In the genomic region with DNA sequence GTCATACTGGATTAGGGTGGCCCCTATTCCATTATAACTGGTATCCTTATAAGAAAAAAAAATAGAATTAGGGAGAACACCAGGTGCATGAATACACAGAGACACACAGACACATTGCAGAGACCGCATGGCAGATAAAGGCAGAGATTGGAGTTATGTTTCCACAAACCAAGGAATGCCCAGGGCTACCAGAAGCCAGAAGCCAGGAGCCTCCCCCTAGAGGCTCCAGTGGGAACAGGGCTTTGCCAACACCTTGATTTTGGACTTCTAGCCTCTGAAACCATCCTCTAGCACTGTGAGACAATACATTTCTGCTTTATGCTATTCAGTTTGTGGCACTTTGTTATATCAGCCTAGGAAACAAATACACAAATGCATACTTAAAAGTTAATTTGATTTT, we compare ENCODE assay signal across 11 cellular contexts. TPM values are rescaled to one million over a fixed set of nuclear protein-coding genes. Genes with fewer than 3 reads are reported as not detected.
DNase-seq lines count a peak whose midpoint lies in the region; ATAC-seq and FAIRE-seq lines count a peak whose summit lies in the region.
"Had no signal": no experiment of that assay in that cellular context is flagged by ENCODE, and none has a peak within 500 bp of the region (broad histone marks: within the 10 kb centered on the region; RNA-seq: fewer than 3 reads in every experiment).

No MANE protein-coding gene starts in this region.

- no peak overlapping the region for H3K4me3 Mint-ChIP-seq in stimulated activated naive CD8-positive, alpha-beta T cell treated with anti-CD3 and anti-CD28 coated beads, Interleukin-15, amount 100 ng/mL, for 72 hours
- H3K4me3 Mint-ChIP-seq in activated CD4-positive, alpha-beta memory T cell treated with anti-CD3 and anti-CD28 coated beads, Interleukin-2, amount 10 ng/mL, durations not matched to agents 7 days and 5 days, result no peak overlapping the region
- no peak overlapping the region for H3K4me3 Mint-ChIP-seq in naive thymus-derived CD8-positive, alpha-beta T cell

- FAIRE-seq in HTR-8/SVneo (lab: Jason Lieb, UNC), result no peak

- H3K27ac Mint-ChIP-seq in stimulated activated naive CD8-positive, alpha-beta T cell treated with anti-CD3 and anti-CD28 coated beads, Interleukin-15, amount 100 ng/mL, for 72 hours, result no peak overlapping the region
- H3K27ac Mint-ChIP-seq in activated CD4-positive, alpha-beta memory T cell treated with anti-CD3 and anti-CD28 coated beads, Interleukin-2, amount 10 ng/mL, durations not matched to agents 7 days and 5 days, result no peak overlapping the region
- H3K27ac Mint-ChIP-seq in naive thymus-derived CD8-positive, alpha-beta T cell, result no peak overlapping the region

- no peak for ATAC-seq in stimulated activated naive CD8-positive, alpha-beta T cell treated with anti-CD3 and anti-CD28 coated beads, Interleukin-15, amount 100 ng/mL, for 72 hours
- no peak for ATAC-seq in naive thymus-derived CD8-positive, alpha-beta T cell

- H3K27me3 Mint-ChIP-seq in stimulated activated naive CD8-positive, alpha-beta T cell treated with anti-CD3 and anti-CD28 coated beads, Interleukin-15, amount 100 ng/mL, for 72 hours, result no peaks in the 10 kb centered on the region
- no peaks in the 10 kb centered on the region for H3K27me3 Mint-ChIP-seq in activated CD4-positive, alpha-beta memory T cell treated with anti-CD3 and anti-CD28 coated beads, Interleukin-2, amount 10 ng/mL, durations not matched to agents 7 days and 5 days
- no peaks in the 10 kb centered on the region for H3K27me3 Mint-ChIP-seq in naive thymus-derived CD8-positive, alpha-beta T cell

- no peaks in the 10 kb centered on the region for H3K9me3 Mint-ChIP-seq in stimulated activated naive CD8-positive, alpha-beta T cell treated with anti-CD3 and anti-CD28 coated beads, Interleukin-15, amount 100 ng/mL, for 72 hours
- no peaks in the 10 kb centered on the region for H3K9me3 Mint-ChIP-seq in activated CD4-positive, alpha-beta memory T cell treated with anti-CD3 and anti-CD28 coated beads, Interleukin-2, amount 10 ng/mL, durations not matched to agents 7 days and 5 days
- H3K9me3 Mint-ChIP-seq in naive thymus-derived CD8-positive, alpha-beta T cell, result no peaks in the 10 kb centered on the region

- POLR2A ChIA-PET in activated CD4-positive, alpha-beta memory T cell treated with anti-CD3 and anti-CD28 coated beads, Interleukin-2, amount 10 ng/mL, durations not matched to agents 7 days and 5 days (lab: Charles Lee), result no interaction called here
- POLR2A ChIA-PET in naive thymus-derived CD8-positive, alpha-beta T cell (lab: Charles Lee), result interaction anchor here (0.7 to 1.7 kb wide), 2 partner anchors 12 to 23 kb away, joined by 3 to 8 read pairs; no protein-coding TSS in a partner anchor

- peaks cover 10% of the 10 kb centered on the region for H3K36me3 Mint-ChIP-seq in activated CD4-positive, alpha-beta memory T cell treated with anti-CD3 and anti-CD28 coated beads, Interleukin-2, amount 10 ng/mL, durations not matched to agents 7 days and 5 days (ENCODE audit: low read depth)
- H3K36me3 Mint-ChIP-seq in naive thymus-derived CD8-positive, alpha-beta T cell, result peaks cover 0 to 37% (median 3%) of the 10 kb centered on the region in 3 donors

- DNase-seq in AG20443 (ENCODE audit: low spot score) (peak; percentile 15), H4 (ENCODE audit: low spot score) (peak; percentile 14), SK-N-DZ (ENCODE audit: low spot score) (peak; percentile 64), islet precursor cell (peak; percentile 66), HTR-8/SVneo (ENCODE audit: insufficient read length, low spot score) (no peak)
- DNase-seq in stimulated activated naive CD8-positive, alpha-beta T cell treated with anti-CD3 and anti-CD28 coated beads, Interleukin-15, amount 100 ng/mL, for 72 hours, result no peak
- DNase-seq in activated CD4-positive, alpha-beta memory T cell treated with anti-CD3 and anti-CD28 coated beads, Interleukin-2, amount 10 ng/mL, durations not matched to agents 7 days and 5 days, result no peak
- no peak for DNase-seq in naive thymus-derived CD8-positive, alpha-beta T cell
- DNase-seq: GF-D8; NCI-H1436; stimulated activated CD4-positive, alpha-beta T cell treated with anti-CD3 and anti-CD28 coated beads, Interleukin-2, amount 100 ng/mL, for 24 hours had no signal

- CTCF ChIA-PET in activated CD4-positive, alpha-beta memory T cell treated with anti-CD3 and anti-CD28 coated beads, Interleukin-2, amount 10 ng/mL, durations not matched to agents 7 days and 5 days (lab: Charles Lee), result interaction anchor here (0.6 to 1.2 kb wide), 3 partner anchors 9 to 279 kb away, joined by 3 to 6 read pairs (median 6); no protein-coding TSS in a partner anchor

- peaks cover 27% of the 10 kb centered on the region for H3K4me1 Mint-ChIP-seq in stimulated activated naive CD8-positive, alpha-beta T cell treated with anti-CD3 and anti-CD28 coated beads, Interleukin-15, amount 100 ng/mL, for 72 hours
- H3K4me1 Mint-ChIP-seq in activated CD4-positive, alpha-beta memory T cell treated with anti-CD3 and anti-CD28 coated beads, Interleukin-2, amount 10 ng/mL, durations not matched to agents 7 days and 5 days, result peaks cover 25% of the 10 kb centered on the region
- H3K4me1 Mint-ChIP-seq in naive thymus-derived CD8-positive, alpha-beta T cell, result peaks cover 22 to 50% (median 39%) of the 10 kb centered on the region in 4 donors

RNA-seq across cellular contexts. Expression of a gene that starts 10.4 kb away (rescaled TPM):
- 61.0 and 72.1 TPM in 2 replicates for total RNA-seq in H4 (2014; rRNA removed; shearing (Covaris generic))
- polyA plus RNA-seq in SK-N-DZ (2014; cell fraction: cytosol; rRNA removed), result 56.8 and 59.2 TPM in 2 replicates
- 20.3 and 22.2 TPM in 2 replicates for polyA plus RNA-seq in SK-N-DZ (2014; cell fraction: nucleus; rRNA removed)
- 10 to 100 TPM; 48.7 to 53.4 TPM for total RNA-seq in activated CD4-positive, alpha-beta memory T cell treated with anti-CD3 and anti-CD28 coated beads, Interleukin-2, amount 10 ng/mL, durations not matched to agents 7 days and 5 days
- 10 to 100 TPM; 53.0 to 58.0 TPM for total RNA-seq in naive thymus-derived CD8-positive, alpha-beta T cell
- 10 to 100 TPM; 36.5 to 41.7 (median 40.9) TPM for polyA plus RNA-seq in naive thymus-derived CD8-positive, alpha-beta T cell

Comparison
In these comparisons a context has a peak if more than half of its experiments do, and no peak if none do; other contexts are left out.
1. DNase-seq: peak in AG20443 (single experiment), H4 (single experiment), SK-N-DZ (single experiment) and islet precursor cell (single experiment); none in stimulated activated naive CD8-positive, alpha-beta T cell treated with anti-CD3 and anti-CD28 coated beads, Interleukin-15, amount 100 ng/mL, for 72 hours (0 of 2), activated CD4-positive, alpha-beta memory T cell treated with anti-CD3 and anti-CD28 coated beads, Interleukin-2, amount 10 ng/mL, durations not matched to agents 7 days and 5 days (single experiment), naive thymus-derived CD8-positive, alpha-beta T cell (0 of 10) and HTR-8/SVneo (single experiment).